In genomic region chr2:85537600-85538506, GRCh38 we compare ENCODE assay signal across 8 cellular contexts. TPM values are rescaled to one million over a fixed set of nuclear protein-coding genes. Genes with fewer than 3 reads are reported as not detected.
DNase-seq lines count a peak whose midpoint lies in the region; ATAC-seq and TF ChIP-seq lines count a peak whose summit lies in the region.

No MANE protein-coding gene starts in this region.

- H3K9me3 Mint-ChIP-seq in MCF 10A (ENCODE audit: unreplicated experiment) = no peaks in the 10 kb centered on the region

- H3K4me3 ChIP-seq in Karpas-422 (ENCODE audit: low read length) (peak overlapping the region; percentile 77), sigmoid colon (peak overlapping the region; percentile 91 to 96 (median 96))

- peak overlapping the region; percentile 96 for H3K27ac Mint-ChIP-seq in MCF 10A (ENCODE audit: low read depth, unreplicated experiment)

- H3K27me3 Mint-ChIP-seq in MCF 10A (ENCODE audit: insufficient read depth, unreplicated experiment) = no peaks in the 10 kb centered on the region

- TF ChIP-seq CTCF in MCF 10A (IDR thresholded peaks at IDR 0.05; ENCODE audit: unreplicated experiment) (no peak), sigmoid colon (IDR thresholded peaks at IDR 0.05) (no peak)

- H3K4me1 Mint-ChIP-seq in MCF 10A (ENCODE audit: insufficient read depth, unreplicated experiment) = peaks cover 46% of the 10 kb centered on the region

- H3K36me3 ChIP-seq in Karpas-422 (ENCODE audit: insufficient read depth, low read length) = peaks cover 38% of the 10 kb centered on the region
- H3K36me3 ChIP-seq in sigmoid colon = peaks cover 16 to 24% (median 17%) of the 10 kb centered on the region in 4 donors

- peak overlapping the region; percentile 89 for H3K27ac ChIP-seq in Karpas-422 (ENCODE audit: low read length)
- H3K27ac ChIP-seq in sigmoid colon = peak overlapping the region; percentile 99 to 100 (median 99)

- ATAC-seq in SK-N-SH treated with all-trans-retinoic acid at 6 μM for 48 hours = peak; percentile 26
- no peak for ATAC-seq in GM19351 (IDR thresholded peaks at IDR 0.05; ENCODE audit: unreplicated experiment)
- no peak for ATAC-seq in GM21447 (IDR thresholded peaks at IDR 0.05; ENCODE audit: unreplicated experiment)

- peak overlapping the region; percentile 98 for H3K4me3 Mint-ChIP-seq in MCF 10A (ENCODE audit: unreplicated experiment)

- WGBS in sigmoid colon, 2 donors = 1 to 2% methylated on average over 35 of the region's 35 CpGs

- H2AFZ ChIP-seq in Karpas-422 (ENCODE audit: low read length) = peak overlapping the region; percentile 2; the same call in 1 of the 2 replicates

- peaks cover 35% of the 10 kb centered on the region for H3K4me1 ChIP-seq in Karpas-422 (ENCODE audit: low read length)
- H3K4me1 ChIP-seq in sigmoid colon = peaks cover 0 to 42% (median 41%) of the 10 kb centered on the region in 4 donors

- peak overlapping the region; percentile 92 for H3K4me2 ChIP-seq in Karpas-422 (ENCODE audit: low read depth, low read length, poor library complexity, severe bottlenecking)

- DNase-seq in EL (peak; percentile 43), Karpas-422 (peak; percentile 86), MCF 10A (ENCODE audit: unreplicated experiment) (peak; percentile 38), iPS-NIHi11 (ENCODE audit: low spot score) (peak; percentile 37), sigmoid colon (peak; percentile 84)

- no peaks in the 10 kb centered on the region for H3K9me2 ChIP-seq in Karpas-422 (replicated peaks; ENCODE audit: insufficient read depth, low read length)

- CTCF ChIA-PET in MCF 10A (lab: Yijun Ruan, JAX) = interaction anchor here (1.0 to 3.3 kb wide), 12 partner anchors 14 to 211 kb away, joined by 3 to 28 read pairs (median 5); partner anchors contain the start of genes SH2D6 and TGOLN2

- H3K79me2 ChIP-seq in Karpas-422 (ENCODE audit: low read length) = peaks cover 48% of the 10 kb centered on the region

- peaks cover 40% of the 10 kb centered on the region for H3K36me3 Mint-ChIP-seq in MCF 10A (ENCODE audit: insufficient read depth, unreplicated experiment)

- peak; percentile 30 to 34 for TF ChIP-seq POLR2A in sigmoid colon (IDR thresholded peaks at IDR 0.05)

- TF ChIP-seq EP300 in sigmoid colon (IDR thresholded peaks at IDR 0.05) = peak in 2 of 4 donors; percentile 33 to 44

- H3K9me3 ChIP-seq in Karpas-422 (ENCODE audit: low read length) (no peaks in the 10 kb centered on the region), sigmoid colon (no peaks in the 10 kb centered on the region)

- H4K20me1 ChIP-seq in Karpas-422 (ENCODE audit: insufficient read depth, low read depth, low read length) = peaks cover 35% of the 10 kb centered on the region

- H3K27me3 ChIP-seq in Karpas-422 (ENCODE audit: low read length) (no peaks in the 10 kb centered on the region), sigmoid colon (no peaks in the 10 kb centered on the region)

- peak overlapping the region; percentile 99 for H3K9ac ChIP-seq in Karpas-422 (ENCODE audit: low read length)

- BruUV-seq in MCF 10A (replicated peaks; lab: Mats Ljungman, UMichigan) = no TSS peak

- intact Hi-C loops in MCF 10A (cut with micrococcal nuclease) (no loop called here), sigmoid colon (cut with DNase I) (loop anchor here (1.0 to 2.0 kb wide), 2 partner anchors 101 to 117 kb away; no protein-coding TSS in a partner anchor)

- POLR2A ChIA-PET in MCF 10A (lab: Yijun Ruan, JAX) = interaction anchor here (0.6 to 18.1 kb wide), 27 partner anchors 9 to 568 kb away, joined by 3 to 376 read pairs (median 8); partner anchors contain the start of genes C2orf68, ELMOD3, GGCX and POLR1A

TF ChIP-seq in SK-N-SH treated with all-trans-retinoic acid at 6 μM for 48 hours, 23 proteins besides CTCF, POLR2A, EP300 and RAD21:
- TF ChIP-seq CREB5 (CRISPR knock-in tag; IDR thresholded peaks at IDR 0.05; ENCODE audit: low read depth) = peak; percentile 22; the same call in 1 of the 2 replicates
- 0 out of 2 replicates have a peak, but pooled peaks have one; percentile 29 for TF ChIP-seq SNAI2 (CRISPR knock-in tag; IDR thresholded peaks at IDR 0.05)
- TF ChIP-seq GLIS3 (CRISPR knock-in tag; IDR thresholded peaks at IDR 0.05) = peak; percentile 28; the same call in 1 of the 2 replicates
- no peak for TF ChIP-seq ISL1 (CRISPR knock-in tag; IDR thresholded peaks at IDR 0.05)
- TF ChIP-seq ZNF70 (CRISPR knock-in tag; IDR thresholded peaks at IDR 0.05) = peak; percentile 68; the same call in 1 of the 2 replicates
- peak; percentile 43; the same call in 1 of the 2 replicates for TF ChIP-seq ZFP3 (CRISPR knock-in tag; IDR thresholded peaks at IDR 0.05)
- no peak for TF ChIP-seq PATZ1 (CRISPR knock-in tag; IDR thresholded peaks at IDR 0.05; ENCODE audit: borderline replicate concordance)
- TF ChIP-seq OSR1 (CRISPR knock-in tag; IDR thresholded peaks at IDR 0.05) = no peak
- no peak for TF ChIP-seq TOX (CRISPR knock-in tag; IDR thresholded peaks at IDR 0.05; ENCODE audit: borderline replicate concordance)
- TF ChIP-seq ARNTL (CRISPR knock-in tag; IDR thresholded peaks at IDR 0.05; ENCODE audit: borderline replicate concordance, low read depth) = 0 out of 2 replicates have a peak, but pooled peaks have one; percentile 10

RNA-seq across cellular contexts. Expression of gene MAT2A, which starts 1.1 kb away (rescaled TPM):
- 324 and 544 TPM in 2 replicates for total RNA-seq in Karpas-422 (2014; rRNA removed; shearing (Covaris generic); ENCODE audit: low replicate concordance)
- 348 and 366 TPM in 2 replicates for total RNA-seq in MCF 10A (2022)
- total RNA-seq in sigmoid colon = 100 to 1,000 TPM; 139 to 249 (median 151) TPM
- polyA plus RNA-seq in sigmoid colon = 10 to 100 TPM; 52.3 to 93.1 (median 61.0) TPM

RNA-seq across cellular contexts. Expression of gene GGCX, which starts 23.4 kb away (rescaled TPM):
- 31.6 and 47.0 TPM in 2 replicates for total RNA-seq in Karpas-422 (2014; rRNA removed; shearing (Covaris generic); ENCODE audit: low replicate concordance)
- total RNA-seq in MCF 10A (2022) (49.1 and 52.2 TPM in 2 replicates), sigmoid colon (10 to 100 TPM; 14.9 to 25.3 (median 24.7) TPM)
- polyA plus RNA-seq in sigmoid colon = 10 to 100 TPM in 2 of 3 donors, 1 to 10 TPM in 1; 3.6 to 22.8 (median 11.1) TPM

RNA-seq across cellular contexts. Expression of gene VAMP8, which starts 39.5 kb away (rescaled TPM):
- total RNA-seq in Karpas-422 (2014; rRNA removed; shearing (Covaris generic); ENCODE audit: low replicate concordance) = 122 and 141 TPM in 2 replicates
- total RNA-seq in MCF 10A (2022) (49.9 and 56.0 TPM in 2 replicates), sigmoid colon (10 to 100 TPM in 2 of 4 donors, 1 to 10 TPM in 2; 1.9 to 33.3 (median 13.2) TPM)
- 100 to 1,000 TPM; 441 to 941 (median 696) TPM for polyA plus RNA-seq in sigmoid colon

RNA-seq across cellular contexts. Expression of gene VAMP5, which starts 46.4 kb away (rescaled TPM):
- 0.29 TPM in 1 of 2 replicates, not detected in the other for total RNA-seq in Karpas-422 (2014; rRNA removed; shearing (Covaris generic); ENCODE audit: low replicate concordance)
- total RNA-seq in MCF 10A (2022) (1.6 and 3.0 TPM in 2 replicates), sigmoid colon (10 to 100 TPM; 51.2 to 97.5 (median 69.6) TPM)
- 10 to 100 TPM; 51.8 to 93.7 (median 68.0) TPM for polyA plus RNA-seq in sigmoid colon

RNA-seq across cellular contexts. Expression of gene RNF181, which starts 57.7 kb away (rescaled TPM):
- total RNA-seq in Karpas-422 (2014; rRNA removed; shearing (Covaris generic); ENCODE audit: low replicate concordance) = 332 and 398 TPM in 2 replicates
- total RNA-seq in MCF 10A (2022) (125 and 215 TPM in 2 replicates), sigmoid colon (100 to 1,000 TPM; 124 to 175 (median 141) TPM)
- 100 to 1,000 TPM; 165 to 190 (median 179) TPM for polyA plus RNA-seq in sigmoid colon
